ENCODE assay signal across 21 cellular contexts in the genomic region with DNA sequence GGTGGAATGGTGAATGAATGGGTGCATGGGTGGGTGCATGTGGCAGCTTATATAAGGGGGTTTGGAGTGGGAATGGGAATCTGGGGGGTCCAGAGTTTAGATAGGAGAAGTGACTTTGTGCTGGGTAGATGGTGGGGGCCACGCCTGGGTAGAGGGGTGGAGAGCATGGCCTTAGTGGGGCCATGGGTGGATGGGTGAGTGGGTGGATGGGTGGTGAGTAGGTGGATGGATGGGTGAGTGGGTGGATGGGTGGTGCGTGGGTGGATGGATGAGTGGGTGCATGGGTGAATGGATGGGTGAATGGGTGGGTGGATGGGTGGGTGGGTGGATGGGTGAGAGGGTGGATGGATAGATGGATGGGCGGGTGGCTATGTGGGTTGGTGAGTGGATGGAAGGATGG. TPM values are rescaled to one million over a fixed set of nuclear protein-coding genes. Genes with fewer than 3 reads are reported as not detected.
"Had no signal": no experiment of that assay in that cellular context is flagged by ENCODE, and none has a peak within 500 bp of the region (broad histone marks: within the 10 kb centered on the region; RNA-seq: fewer than 3 reads in every experiment).

No MANE protein-coding gene starts in this region.

- H3K27ac Mint-ChIP-seq: activated CD4-positive, alpha-beta T cell treated with anti-CD3 and anti-CD28 coated beads, Interleukin-2, amount 10 ng/mL, durations not matched to agents 7 days and 5 days; activated CD8-positive, alpha-beta T cell treated with anti-CD3 and anti-CD28 coated beads, Interleukin-2, amount 10 ng/mL, durations not matched to agents 7 days and 5 days; T-cell had no signal

- H3K4me3 Mint-ChIP-seq: activated CD4-positive, alpha-beta T cell treated with anti-CD3 and anti-CD28 coated beads, Interleukin-2, amount 10 ng/mL, durations not matched to agents 7 days and 5 days; activated CD8-positive, alpha-beta T cell treated with anti-CD3 and anti-CD28 coated beads, Interleukin-2, amount 10 ng/mL, durations not matched to agents 7 days and 5 days; central memory CD8-positive, alpha-beta T cell; neural crest cell; T-cell had no signal

- H3K36me3 Mint-ChIP-seq: T-cell had no signal

- H3K4me1 Mint-ChIP-seq: central memory CD8-positive, alpha-beta T cell; neural crest cell had no signal

- H3K9me3 Mint-ChIP-seq: activated CD4-positive, alpha-beta T cell treated with anti-CD3 and anti-CD28 coated beads, Interleukin-2, amount 10 ng/mL, durations not matched to agents 7 days and 5 days; central memory CD8-positive, alpha-beta T cell; neural crest cell; T-cell had no signal

- DNase-seq: activated CD4-positive, alpha-beta T cell treated with anti-CD3 and anti-CD28 coated beads, Interleukin-2, amount 10 ng/mL, durations not matched to agents 7 days and 5 days; activated CD8-positive, alpha-beta T cell treated with anti-CD3 and anti-CD28 coated beads, Interleukin-2, amount 10 ng/mL, durations not matched to agents 7 days and 5 days; activated naive CD4-positive, alpha-beta T cell treated with anti-CD3 and anti-CD28 coated beads, Interleukin-2, amount 50 U/mL, for 16 hours; brain microvascular endothelial cell; effector CD4-positive, alpha-beta T cell; left ventricle myocardium inferior; mammary epithelial cell; right cardiac atrium; T-helper 9 cell; testis had no signal

- H3K27ac ChIP-seq: brain microvascular endothelial cell, gastroesophageal sphincter, heart left ventricle, left ventricle myocardium inferior, psoas muscle, testis, upper lobe of right lung had no signal

- H3K4me3 ChIP-seq: gastroesophageal sphincter, heart left ventricle, left ventricle myocardium inferior, psoas muscle, testis, upper lobe of right lung had no signal

RNA-seq across cellular contexts. Expression of a gene that starts 53.9 kb away (rescaled TPM):
- total RNA-seq: mammary epithelial cell, myocyte had no signal

RNA-seq across cellular contexts. Expression of a gene that starts 56.6 kb away (rescaled TPM):
- total RNA-seq: activated CD4-positive, alpha-beta T cell treated with anti-CD3 and anti-CD28 coated beads, Interleukin-2, amount 10 ng/mL, durations not matched to agents 7 days and 5 days; activated CD8-positive, alpha-beta T cell treated with anti-CD3 and anti-CD28 coated beads, Interleukin-2, amount 10 ng/mL, durations not matched to agents 7 days and 5 days; esophagus mucosa; kidney epithelial cell; mammary epithelial cell; myocyte; omental fat pad; T-cell had no signal
